Comparison of ENCODE assay signal across 10 cellular contexts in the genomic region with DNA sequence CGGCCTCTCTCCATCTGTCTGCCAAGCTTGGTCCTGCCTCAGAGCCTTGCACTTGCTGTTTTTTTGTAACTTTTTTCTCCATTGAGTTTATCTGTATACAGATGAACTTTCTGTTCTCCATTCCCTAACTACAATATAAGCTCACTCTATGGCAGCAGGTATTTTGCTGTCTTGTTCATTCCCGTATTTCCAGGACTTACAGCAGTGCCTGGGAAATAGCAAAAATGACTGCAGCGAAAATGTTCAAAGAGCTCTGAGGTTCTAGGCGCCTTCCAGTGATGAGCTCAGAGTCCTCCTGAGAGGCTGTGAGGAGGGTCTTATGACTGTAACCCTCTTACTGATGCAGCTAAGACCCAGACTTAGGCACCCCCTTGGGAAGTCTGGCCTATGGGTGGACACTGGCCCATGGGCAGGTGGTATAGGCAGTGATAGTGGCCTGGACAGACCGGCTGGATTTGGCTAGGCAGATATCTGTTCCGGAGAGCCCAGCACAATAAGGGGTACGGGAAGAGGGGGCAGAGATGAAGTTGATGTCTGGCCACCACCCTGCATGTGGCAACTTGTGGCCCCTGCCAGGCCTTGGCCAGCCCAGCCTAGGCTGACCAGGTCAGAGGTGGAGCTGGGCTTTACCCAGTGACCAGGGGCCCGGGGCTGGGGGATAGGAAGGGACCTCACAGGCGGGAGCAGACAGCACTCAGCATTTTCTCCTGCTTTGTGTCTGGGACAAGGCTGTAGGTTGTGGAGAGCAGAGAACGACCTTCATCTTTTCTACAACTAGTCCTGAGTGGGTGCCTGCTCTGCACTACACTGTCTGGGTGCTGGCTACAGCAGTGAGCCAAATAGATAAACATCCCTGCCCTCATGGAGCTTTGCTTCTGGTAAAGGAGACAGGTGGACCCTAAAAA. TPM values are rescaled to one million over a fixed set of nuclear protein-coding genes. Genes with fewer than 3 reads are reported as not detected.
DNase-seq lines count a peak whose midpoint lies in the region; ATAC-seq and TF ChIP-seq lines count a peak whose summit lies in the region.
"Had no signal": no experiment of that assay in that cellular context is flagged by ENCODE, and none has a peak within 500 bp of the region (broad histone marks: within the 10 kb centered on the region; RNA-seq: fewer than 3 reads in every experiment).

No MANE protein-coding gene starts in this region.

- no peak overlapping the region for H2BK15ac ChIP-seq in IMR-90 (ENCODE audit: low read depth, low read length)

- no peak overlapping the region for H4K91ac ChIP-seq in IMR-90 (ENCODE audit: insufficient read depth, low read depth, low read length)

- peak overlapping the region; percentile 75 for H2AK9ac ChIP-seq in IMR-90 (replicated peaks; ENCODE audit: low read depth, low read length, poor library complexity)

- H3K27me3 Mint-ChIP-seq in Caco-2 (ENCODE audit: insufficient read depth, unreplicated experiment) (no peaks in the 10 kb centered on the region), nephron progenitor cell (ENCODE audit: low read depth, poor library complexity) (peaks cover 6% of the 10 kb centered on the region)

- H3K9ac ChIP-seq in IMR-90 (ENCODE audit: low read depth, low read length), result no peak overlapping the region

- peaks cover 11% of the 10 kb centered on the region for H3K36me3 ChIP-seq in Caco-2 (ENCODE audit: control insufficient read depth, insufficient read depth, low read length)
- H3K36me3 ChIP-seq in IMR-90 (ENCODE audit: control insufficient read depth, insufficient read depth, low read length), result peaks cover 42% of the 10 kb centered on the region

- H3K9me3 ChIP-seq in Caco-2 (no peaks in the 10 kb centered on the region), IMR-90 (ENCODE audit: control insufficient read depth, insufficient read depth, low read length) (no peaks in the 10 kb centered on the region)
- H3K9me3 ChIP-seq: SJSA1 had no signal

- no peak overlapping the region for H3K4me3 ChIP-seq in Caco-2 (ENCODE audit: low read depth, low read length)
- no peak overlapping the region for H3K4me3 ChIP-seq in IMR-90 (ENCODE audit: insufficient read depth, low read depth, low read length)
- H3K4me3 ChIP-seq: SJSA1 had no signal

- POLR2A ChIA-PET in Caco-2 (lab: Charles Lee), result interaction anchor here (0.6 to 1.4 kb wide), 2 partner anchors 27 to 53 kb away, joined by 7 to 11 read pairs; no protein-coding TSS in a partner anchor
- POLR2A ChIA-PET in IMR-90 (lab: Charles Lee; ENCODE audit: unreplicated experiment), result interaction anchor here (0.6 to 0.7 kb wide), 3 partner anchors 180 to 823 kb away, joined by 3 to 4 read pairs (median 3); no protein-coding TSS in a partner anchor

- H3K14ac ChIP-seq in IMR-90 (replicated peaks; ENCODE audit: low read depth, low read length), result no peak overlapping the region

- no peak overlapping the region for H2BK20ac ChIP-seq in IMR-90 (ENCODE audit: low read depth, low read length)

- no peak overlapping the region for H2BK5ac ChIP-seq in IMR-90 (ENCODE audit: low read depth, low read length, poor library complexity, severe bottlenecking)

- H3K4ac ChIP-seq in IMR-90 (ENCODE audit: low read depth, low read length), result no peak overlapping the region

- H3K23ac ChIP-seq in IMR-90 (ENCODE audit: low read depth, low read length), result no peak overlapping the region

- H3K27me3 ChIP-seq in Caco-2 (replicated peaks; ENCODE audit: control insufficient read depth, insufficient read depth, low read length) (no peaks in the 10 kb centered on the region), IMR-90 (ENCODE audit: control insufficient read depth, insufficient read depth, low read length) (no peaks in the 10 kb centered on the region)
- H3K27me3 ChIP-seq: SJSA1 had no signal

- H3K18ac ChIP-seq in IMR-90 (ENCODE audit: low read depth, low read length), result no peak overlapping the region

- H3K9me3 Mint-ChIP-seq in Caco-2 (ENCODE audit: unreplicated experiment) (no peaks in the 10 kb centered on the region), nephron progenitor cell (no peaks in the 10 kb centered on the region)
- no peaks in the 10 kb centered on the region for H3K9me3 Mint-ChIP-seq in activated naive CD4-positive, alpha-beta T cell treated with anti-CD3 and anti-CD28 coated beads, Interleukin-2, amount 50 U/mL, for 72 hours

- in situ Hi-C loops in IMR-90 (cut with MboI; ENCODE audit: low sequenced_read_pairs), result loop anchor here (10.0 kb wide), 1 partner anchor 210 kb away; a partner anchor contains a TSS

- peaks cover 6% of the 10 kb centered on the region; the same call in 1 of the 2 replicates for H3K9me1 ChIP-seq in IMR-90 (ENCODE audit: insufficient read depth, low read length)

- 47% methylated on average over 2 of the region's 10 CpGs; no CpG with 5 or more reads in 1 of the 2 experiments for WGBS in IMR-90 (ENCODE audit: extremely low coverage in 2 of 2, insufficient read length in 1 of 2), 2 experiments

- no peak for TF ChIP-seq CTCF in Caco-2 (IDR thresholded peaks at IDR 0.05; ENCODE audit: insufficient read depth in 1 of 2, low read depth in 1 of 2, low read length in 1 of 2, severe bottlenecking in 1 of 2, unreplicated experiment in 1 of 2)
- TF ChIP-seq CTCF in IMR-90 (conservative IDR thresholded peaks at IDR 0.05; ENCODE audit: low read depth, low read length), result no peak
- TF ChIP-seq CTCF in nephron progenitor cell (IDR thresholded peaks at IDR 0.05), result no peak

- peak overlapping the region; percentile 37 for H3K4me3 Mint-ChIP-seq in Caco-2 (ENCODE audit: unreplicated experiment)
- H3K4me3 Mint-ChIP-seq in nephron progenitor cell, result peak overlapping the region; percentile 64

- CTCF ChIA-PET in Caco-2 (lab: Charles Lee), result interaction anchor here (1.2 kb wide), 1 partner anchor 11 kb away, joined by 4 read pairs; no protein-coding TSS in a partner anchor
- CTCF ChIA-PET in IMR-90 (lab: Yijun Ruan, JAX), result no interaction called here

- peaks cover 41% of the 10 kb centered on the region for H3K4me1 Mint-ChIP-seq in Caco-2 (ENCODE audit: low read depth, unreplicated experiment)
- H3K4me1 Mint-ChIP-seq in nephron progenitor cell, result peaks cover 80% of the 10 kb centered on the region

- H2AK5ac ChIP-seq in IMR-90 (ENCODE audit: low read depth, low read length), result no peak overlapping the region

- peak overlapping the region; percentile 98 for H3K27ac Mint-ChIP-seq in Caco-2 (ENCODE audit: unreplicated experiment)
- peak overlapping the region; percentile 97 to 100 for H3K27ac Mint-ChIP-seq in activated naive CD4-positive, alpha-beta T cell treated with anti-CD3 and anti-CD28 coated beads, Interleukin-2, amount 50 U/mL, for 72 hours
- H3K27ac Mint-ChIP-seq in nephron progenitor cell, result peak overlapping the region; percentile 97

- H2BK120ac ChIP-seq in IMR-90 (ENCODE audit: low read depth, low read length), result no peak overlapping the region

- no peak overlapping the region for H4K8ac ChIP-seq in IMR-90 (ENCODE audit: low read depth in 2 of 2, low read length in 2 of 2)

- H2AFZ ChIP-seq in IMR-90 (replicated peaks; ENCODE audit: low read length, poor library complexity), result no peak overlapping the region

- peaks cover 94% of the 10 kb centered on the region for H4K20me1 ChIP-seq in IMR-90 (ENCODE audit: insufficient read depth, low read length)

- no peak for TF ChIP-seq RAD21 in IMR-90 (IDR thresholded peaks at IDR 0.05; ENCODE audit: low read length)

- DNase-seq in Caco-2 (peak in 1 of 2 experiments; percentile 16), IMR-90 (no peak), nephron progenitor cell (no peak), iPS-NIHi7 (ENCODE audit: extremely low spot score) (no peak), NCI-H524 treated with DMSO at 0.1 percent for 48 hours (lab: John Stamatoyannopoulos, UW) (no peak), SHP77 treated with DMSO at 0.1 percent for 48 hours (lab: John Stamatoyannopoulos, UW) (no peak)
- DNase-seq in activated naive CD4-positive, alpha-beta T cell treated with anti-CD3 and anti-CD28 coated beads, Interleukin-2, amount 50 U/mL, for 72 hours (ENCODE audit: low spot score in 2 of 2), result no peak
- DNase-seq: stimulated activated CD4-positive, alpha-beta T cell treated with anti-CD3 and anti-CD28 coated beads, Interleukin-2, amount 100 ng/mL, for 48 hours had no signal

- no peak for ATAC-seq in IMR-90 (ENCODE audit: low read depth)
- ATAC-seq in activated naive CD4-positive, alpha-beta T cell treated with anti-CD3 and anti-CD28 coated beads, Interleukin-2, amount 50 U/mL, for 72 hours, result no peak
- no peak for ATAC-seq in GM18870 (IDR thresholded peaks at IDR 0.05; ENCODE audit: unreplicated experiment)

- no peak overlapping the region for H4K5ac ChIP-seq in IMR-90 (ENCODE audit: low read depth, low read length)

- intact Hi-C loops in Caco-2 (cut with micrococcal nuclease; ENCODE audit: unreplicated experiment), result loop anchor here (5.0 to 10.0 kb wide), 2 partner anchors 180 to 208 kb away; a partner anchor contains a TSS
- intact Hi-C loops in IMR-90 (cut with micrococcal nuclease), result loop anchor here (5.0 to 10.0 kb wide), 2 partner anchors 120 to 353 kb away; no protein-coding TSS in a partner anchor

- H3K56ac ChIP-seq in IMR-90 (ENCODE audit: extremely low read depth, insufficient read depth, low read length), result no peak overlapping the region

- dilution Hi-C loops in IMR-90 (cut with HindIII; ENCODE audit: low sequenced_read_pairs, unreplicated experiment), result no loop called here

- no peak for TF ChIP-seq POLR2A in IMR-90 (IDR thresholded peaks at IDR 0.05; ENCODE audit: low read depth, low read length)

- H3K4me1 ChIP-seq in Caco-2 (peaks cover 41% of the 10 kb centered on the region), IMR-90 (ENCODE audit: control insufficient read depth, insufficient read depth, low read length) (no peaks in the 10 kb centered on the region; the same call in 1 of the 2 replicates)

- H3K4me2 ChIP-seq in IMR-90 (ENCODE audit: low read depth, low read length), result no peak overlapping the region

- peaks cover 6 to 71% of the 10 kb centered on the region in 2 experiments; a peak in 3 of 4 replicates for H3K79me1 ChIP-seq in IMR-90 (ENCODE audit: low read depth in 1 of 2, low read length in 2 of 2)

- no TSS peak for BruUV-seq in Caco-2 (replicated peaks; lab: Mats Ljungman, UMichigan)
- no TSS peak for BruUV-seq in IMR-90 (replicated peaks; lab: Mats Ljungman, UMichigan)

- no peak overlapping the region for H3K27ac ChIP-seq in IMR-90 (ENCODE audit: insufficient read depth, low read length)
- H3K27ac ChIP-seq: SJSA1 had no signal

- H3K36me3 Mint-ChIP-seq in Caco-2 (ENCODE audit: insufficient read depth, unreplicated experiment) (peaks cover 100% of the 10 kb centered on the region), nephron progenitor cell (ENCODE audit: low read depth) (peaks cover 48% of the 10 kb centered on the region)
- H3K36me3 Mint-ChIP-seq in activated naive CD4-positive, alpha-beta T cell treated with anti-CD3 and anti-CD28 coated beads, Interleukin-2, amount 50 U/mL, for 72 hours, result peaks cover 32 to 68% of the 10 kb centered on the region in 2 donors

RNA-seq across cellular contexts. Expression of a gene that starts 4.6 kb away (rescaled TPM):
- total RNA-seq in Caco-2 (2022) (610 and 647 TPM in 2 replicates), IMR-90 (2012; rRNA removed) (136 and 148 TPM in 2 replicates)
- 662 and 949 TPM in 2 replicates for polyA plus RNA-seq in IMR-90 (2012; rRNA removed)
- 533 and 881 TPM in 2 replicates for polyA plus RNA-seq in IMR-90 (2012; cell fraction: cytosol; rRNA removed)
- 1,013 and 1,510 TPM in 2 replicates for polyA plus RNA-seq in IMR-90 (2012; cell fraction: nucleus; rRNA removed; ENCODE audit: low replicate concordance)
- 100 to 1,000 TPM; 460 to 506 TPM for total RNA-seq in activated naive CD4-positive, alpha-beta T cell treated with anti-CD3 and anti-CD28 coated beads, Interleukin-2, amount 50 U/mL, for 72 hours

RNA-seq across cellular contexts. Expression of a gene that starts 7.5 kb away (rescaled TPM):
- 85.8 and 88.0 TPM in 2 replicates for total RNA-seq in Caco-2 (2022)
- 33.0 and 33.6 TPM in 2 replicates for total RNA-seq in IMR-90 (2012; rRNA removed)
- polyA plus RNA-seq in IMR-90 (2012; rRNA removed), result 95.4 and 117 TPM in 2 replicates
- 117 and 206 TPM in 2 replicates for polyA plus RNA-seq in IMR-90 (2012; cell fraction: cytosol; rRNA removed)
- 65.7 and 74.5 TPM in 2 replicates for polyA plus RNA-seq in IMR-90 (2012; cell fraction: nucleus; rRNA removed; ENCODE audit: low replicate concordance)
- total RNA-seq in activated naive CD4-positive, alpha-beta T cell treated with anti-CD3 and anti-CD28 coated beads, Interleukin-2, amount 50 U/mL, for 72 hours, result 10 to 100 TPM; 47.6 to 64.2 TPM

RNA-seq across cellular contexts. Expression of a gene that starts 22.9 kb away (rescaled TPM):
- 47.4 and 49.4 TPM in 2 replicates for total RNA-seq in Caco-2 (2022)
- total RNA-seq in IMR-90 (2012; rRNA removed), result 9.7 and 12.2 TPM in 2 replicates
- polyA plus RNA-seq in IMR-90 (2012; rRNA removed), result 15.0 and 16.9 TPM in 2 replicates
- 9.7 and 13.5 TPM in 2 replicates for polyA plus RNA-seq in IMR-90 (2012; cell fraction: cytosol; rRNA removed)
- polyA plus RNA-seq in IMR-90 (2012; cell fraction: nucleus; rRNA removed; ENCODE audit: low replicate concordance), result 8.6 and 12.3 TPM in 2 replicates
- 10 to 100 TPM; 37.5 to 52.2 TPM for total RNA-seq in activated naive CD4-positive, alpha-beta T cell treated with anti-CD3 and anti-CD28 coated beads, Interleukin-2, amount 50 U/mL, for 72 hours

RNA-seq across cellular contexts. Expression of a gene that starts 45.5 kb away (rescaled TPM):
- total RNA-seq in Caco-2 (2022) (not detected in 2 replicates), IMR-90 (2012; rRNA removed) (under 0.01 TPM in 1 of 2 replicates, not detected in the other)
- 0.01 and 0.02 TPM in 2 replicates for polyA plus RNA-seq in IMR-90 (2012; rRNA removed)
- polyA plus RNA-seq in IMR-90 (2012; cell fraction: cytosol; rRNA removed), result 0.01 TPM in 2 replicates
- polyA plus RNA-seq in IMR-90 (2012; cell fraction: nucleus; rRNA removed; ENCODE audit: low replicate concordance), result 0.03 and 0.05 TPM in 2 replicates
- 1 to 10 TPM in 1 of 2 donors, under 1 TPM in 1; 0.27 to 1.4 TPM for total RNA-seq in activated naive CD4-positive, alpha-beta T cell treated with anti-CD3 and anti-CD28 coated beads, Interleukin-2, amount 50 U/mL, for 72 hours
